In the genomic region with DNA sequence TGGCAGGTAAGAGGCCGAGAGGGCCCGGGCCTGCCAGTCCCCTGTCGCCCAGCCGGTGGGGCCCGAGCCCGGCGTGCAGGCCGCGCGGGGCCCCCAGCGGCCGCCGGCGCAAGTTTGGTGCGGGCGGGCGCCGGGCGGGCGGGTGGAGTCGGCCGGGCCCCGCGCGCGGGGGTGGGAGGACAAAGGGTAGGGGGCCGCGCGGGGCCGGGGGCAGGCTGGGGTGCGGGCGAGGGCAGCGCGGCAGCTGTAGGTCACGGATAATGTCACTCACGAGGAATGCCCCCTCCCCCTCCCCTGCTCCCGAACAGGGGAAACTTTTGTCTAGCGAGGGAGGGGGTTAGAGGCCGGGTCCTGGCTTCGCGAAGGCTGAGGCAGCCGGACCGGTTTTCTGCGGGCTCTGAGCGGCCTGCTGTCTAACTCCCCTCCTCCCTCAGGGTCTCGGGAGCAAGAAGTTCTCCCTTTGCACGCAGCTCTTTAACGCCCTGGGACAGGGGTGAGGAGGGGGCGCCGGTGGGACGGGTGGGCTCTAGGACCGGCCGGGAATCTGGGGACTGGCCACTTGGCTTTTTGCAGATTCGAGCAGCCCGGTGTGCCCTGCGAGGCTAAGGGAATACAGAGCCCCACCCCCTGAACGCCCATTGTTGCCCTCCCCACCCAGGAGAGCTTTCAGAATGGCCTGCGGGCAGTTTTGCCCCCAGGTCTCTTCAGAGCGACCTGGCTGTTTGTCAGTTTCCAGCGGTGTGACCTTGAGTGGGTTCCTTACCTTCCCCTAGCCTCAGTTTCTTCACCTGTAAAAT, we compare ENCODE assay signal across 8 cellular contexts. TPM values are rescaled to one million over a fixed set of nuclear protein-coding genes. Genes with fewer than 3 reads are reported as not detected.
DNase-seq lines count a peak whose midpoint lies in the region; ATAC-seq, FAIRE-seq and TF ChIP-seq lines count a peak whose summit lies in the region.

No MANE protein-coding gene starts in this region.

- BruUV-seq in GM12878 (replicated peaks; lab: Mats Ljungman, UMichigan), result no TSS peak

- 0 out of 2 replicates have a peak, but pooled peaks cover 7% of the 10 kb centered on the region for H4K20me1 ChIP-seq in DOHH2 (ENCODE audit: control insufficient read depth, insufficient read depth, low read depth, low read length)
- H4K20me1 ChIP-seq in GM12878 (ENCODE audit: control insufficient read depth, insufficient read depth), result no peaks in the 10 kb centered on the region

- H3K36me3 ChIP-seq in DOHH2 (ENCODE audit: control insufficient read depth, low read length), result peaks cover 10% of the 10 kb centered on the region
- H3K36me3 ChIP-seq in GM12878 (ENCODE audit: control insufficient read depth in 2 of 2, insufficient read depth in 2 of 2, low read length in 1 of 2), result 0 out of 4 replicates have a peak, but pooled peaks cover 0 to 1% of the 10 kb centered on the region in 2 experiments
- H3K36me3 ChIP-seq in iPS DF 6.9 (ENCODE audit: control insufficient read depth, insufficient read depth, low read length), result no peaks in the 10 kb centered on the region
- no peaks in the 10 kb centered on the region for H3K36me3 ChIP-seq in sigmoid colon

- POLR2A ChIA-PET in GM12878 (lab: Charles Lee), result interaction anchor here (0.6 to 1.9 kb wide), 13 partner anchors 8 to 607 kb away, joined by 3 to 11 read pairs (median 4); partner anchors contain the start of genes CD74, DCTN4 and RPS14

- no peak for FAIRE-seq in GM12878 (lab: Jason Lieb, UNC)

- no peaks in the 10 kb centered on the region for H3K27me3 ChIP-seq in DOHH2 (ENCODE audit: control insufficient read depth, low read length)
- H3K27me3 ChIP-seq in GM12878 (replicated peaks in 1 of 2; ENCODE audit: control insufficient read depth in 2 of 2, insufficient read depth in 2 of 2, low read length in 1 of 2), result no peaks in the 10 kb centered on the region
- no peaks in the 10 kb centered on the region for H3K27me3 ChIP-seq in iPS DF 6.9 (ENCODE audit: control insufficient read depth, insufficient read depth, low read length)
- no peaks in the 10 kb centered on the region for H3K27me3 ChIP-seq in sigmoid colon

- CTCF ChIA-PET in GM12878 (lab: Yijun Ruan, JAX), result interaction anchor here (0.8 to 8.4 kb wide), 11 partner anchors 9 to 88 kb away, joined by 3 to 132 read pairs (median 4); no protein-coding TSS in a partner anchor

- TF ChIP-seq CTCF in DOHH2 (IDR thresholded peaks at IDR 0.05; ENCODE audit: low read depth, low read length, poor library complexity, severe bottlenecking) (no peak), GM12878 (IDR thresholded peaks at IDR 0.05 in 2 of 3, conservative IDR thresholded peaks at IDR 0.05 in 1 of 3; ENCODE audit: control insufficient read depth in 2 of 3, extremely low read depth in 1 of 3, insufficient read depth in 1 of 3, low read depth in 3 of 3, low read length in 3 of 3) (no peak; a peak in 1 of 6 replicates), sigmoid colon (IDR thresholded peaks at IDR 0.05) (no peak)

- H3K4me1 ChIP-seq in DOHH2 (ENCODE audit: control insufficient read depth, low read length), result peaks cover 54% of the 10 kb centered on the region
- peaks cover 47% of the 10 kb centered on the region for H3K4me1 ChIP-seq in GM12878 (ENCODE audit: control insufficient read depth, insufficient read depth, low read length)
- H3K4me1 ChIP-seq in iPS DF 6.9 (ENCODE audit: control insufficient read depth, insufficient read depth, low read length), result peaks cover 10% of the 10 kb centered on the region; the same call in 1 of the 2 replicates
- H3K4me1 ChIP-seq in sigmoid colon, result peaks cover 0 to 60% (median 57%) of the 10 kb centered on the region in 4 donors

- H3K9me2 ChIP-seq in DOHH2 (replicated peaks; ENCODE audit: control insufficient read depth, low read length), result no peaks in the 10 kb centered on the region

- H3K9me3 ChIP-seq in DOHH2 (ENCODE audit: control insufficient read depth, insufficient read depth, low read length) (no peaks in the 10 kb centered on the region), GM12878 (replicated peaks; ENCODE audit: control insufficient read depth, insufficient read depth, low read length) (no peaks in the 10 kb centered on the region), iPS DF 6.9 (ENCODE audit: control insufficient read depth, insufficient read depth, low read length) (no peaks in the 10 kb centered on the region), sigmoid colon (no peaks in the 10 kb centered on the region)

- TF ChIP-seq POLR2A in GM12878 (IDR thresholded peaks at IDR 0.05; ENCODE audit: low read depth, low read length) (no peak), sigmoid colon (IDR thresholded peaks at IDR 0.05) (no peak)

- intact Hi-C loops in GM12878 (cut with micrococcal nuclease; ENCODE audit: unreplicated experiment) (loop anchor here (2.0 to 10.0 kb wide), 3 partner anchors 26 to 298 kb away; no protein-coding TSS in a partner anchor), sigmoid colon (cut with DNase I) (loop anchor here (5.0 kb wide), 1 partner anchor 56 kb away; no protein-coding TSS in a partner anchor)

- peaks cover 16% of the 10 kb centered on the region for H3F3A ChIP-seq in DOHH2 (ENCODE audit: control insufficient read depth, insufficient read depth)

- H3K4me2 ChIP-seq in DOHH2 (ENCODE audit: low read length) (peak overlapping the region; percentile 80), GM12878 (ENCODE audit: control insufficient read depth, insufficient read depth) (peak overlapping the region; percentile 91)

- 2% methylated on average over 30 of the region's 60 CpGs for WGBS in GM12878 (ENCODE audit: insufficient coverage, insufficient replicate concordance, low lambda C conversion rate, missing lambda C conversion rate)
- no CpG with 5 or more reads among the region's 60 CpGs for WGBS in iPS DF 6.9 (ENCODE audit: insufficient coverage, insufficient read length)
- WGBS in sigmoid colon, 2 donors, result 1 to 2% methylated on average over 60 of the region's 60 CpGs

- in situ Hi-C loops in GM12878 (cut with MboI), result no loop called here

- H3K4me3 ChIP-seq in DOHH2 (ENCODE audit: low read length) (peak overlapping the region; percentile 81), GM12878 (peak overlapping the region; percentile 88), iPS DF 6.9 (ENCODE audit: low read length) (peak overlapping the region; percentile 71), sigmoid colon (peak overlapping the region; percentile 91 to 100 (median 98))

- H3K27ac ChIP-seq in DOHH2 (ENCODE audit: low read depth, low read length) (peak overlapping the region; percentile 34), GM12878 (ENCODE audit: control insufficient read depth, insufficient read depth) (peak overlapping the region; percentile 72), iPS DF 6.9 (ENCODE audit: low read length) (no peak overlapping the region), sigmoid colon (peak overlapping the region; percentile 95 to 98 (median 96))

- peak overlapping the region; percentile 80 for H3K9ac ChIP-seq in GM12878 (ENCODE audit: control insufficient read depth, insufficient read depth, low read length)

- DNase-seq in T-helper 1 cell (peak in 3 of 5 donors; percentile 14 to 35 (median 27)), GM12878 (ENCODE audit: low read depth, low spot score) (no peak), iPS DF 6.9 (ENCODE audit: low read depth, low spot score) (no peak), sigmoid colon (no peak), inferior parietal cortex (ENCODE audit: extremely low spot score) (no peak), NCI-H187 treated with DMSO at 0.1 percent for 48 hours (lab: John Stamatoyannopoulos, UW) (no peak)

- TF ChIP-seq EP300 in GM12878 (IDR thresholded peaks at IDR 0.05; ENCODE audit: borderline replicate concordance in 1 of 2, control insufficient read depth in 1 of 2, low read depth in 2 of 2, low read length in 2 of 2) (no peak), sigmoid colon (IDR thresholded peaks at IDR 0.05) (no peak)

- peaks cover 49% of the 10 kb centered on the region for H3K79me2 ChIP-seq in DOHH2 (ENCODE audit: control insufficient read depth, low read length)
- H3K79me2 ChIP-seq in GM12878 (ENCODE audit: control insufficient read depth, insufficient read depth, low read length), result peaks cover 58% of the 10 kb centered on the region

- no peak for TF ChIP-seq RAD21 in GM12878 (IDR thresholded peaks at IDR 0.05; ENCODE audit: insufficient read depth, low read depth, low read length)

- SMC1A ChIA-PET in GM12878 (lab: Charles Lee; ENCODE audit: uncharacterized antibody, unreplicated experiment), result interaction anchor here (0.6 to 6.5 kb wide), 8 partner anchors 8 to 684 kb away, joined by 3 to 65 read pairs (median 6); partner anchors contain the start of gene RPS14

- H2AFZ ChIP-seq in GM12878 (ENCODE audit: control insufficient read depth, low read depth, low read length), result peak overlapping the region; percentile 68

- RAD21 ChIA-PET in GM12878 (lab: Charles Lee; ENCODE audit: unreplicated experiment), result interaction anchor here (0.5 to 10.2 kb wide), 11 partner anchors 11 to 360 kb away, joined by 3 to 143 read pairs (median 3); partner anchors contain the start of gene IRGM

- ATAC-seq in HG03432 (IDR thresholded peaks at IDR 0.05; ENCODE audit: unreplicated experiment) (peak; percentile 29), GM12878 (peak; percentile 35)

RNA-seq across cellular contexts. Expression of gene NDST1, which starts 21.3 kb away (rescaled TPM):
- 78.0 and 78.6 TPM in 2 replicates for total RNA-seq in GM12878 (2013; cell fraction: nucleolus; rRNA removed)
- total RNA-seq in GM12878 (2014; rRNA removed) (15.4 and 16.7 TPM in 2 replicates), GM12878 (2014; rRNA removed; fragmentation: Illumina TruSeq; extraction: Trizol) (8.4 and 10.1 TPM in 2 replicates), GM12878 (2021) (47.9 and 53.5 TPM in 2 replicates), sigmoid colon (10 to 100 TPM; 26.5 to 74.8 (median 43.7) TPM)
- 9.4 TPM for polyA plus RNA-seq in GM12878 (2011; ENCODE audit: low read depth)
- polyA plus RNA-seq in GM12878 (2011; rRNA removed) (8.1 and 15.0 TPM in 2 replicates), GM12878 (2014; fragmentation: Illumina TruSeq; extraction: Trizol) (12.3 and 17.3 TPM in 2 replicates), GM12878 (2014; fragmentation: Nextera tagmentation; extraction: Ambion mirVana) (under 1 TPM; 0.20 to 0.31 TPM), GM12878 (2014; rRNA removed) (17.6 and 32.3 TPM in 2 replicates), GM12878 (2016; fragmentation: Nextera tagmentation; extraction: Ambion mirVana) (10 to 100 TPM in 1 of 2 experiments, 1 to 10 TPM in 1; 5.3 to 10.9 TPM), sigmoid colon (10 to 100 TPM in 2 of 3 donors, 1 to 10 TPM in 1; 5.4 to 39.4 (median 13.9) TPM)
- polyA plus RNA-seq in GM12878 (2011; cell fraction: cytosol; rRNA removed), result 17.8 and 19.2 TPM in 2 replicates
- polyA plus RNA-seq in GM12878 (2011; cell fraction: nucleus; rRNA removed), result 38.6 and 41.7 TPM in 2 replicates
- polyA plus RNA-seq in GM12878 (2012), result 11.6 and 11.8 TPM in 2 replicates
- polyA minus RNA-seq in GM12878 (2011; rRNA and poly(A)+ RNA removed), result 28.4 and 33.3 TPM in 2 replicates
- 11.8 and 12.6 TPM in 2 replicates for polyA minus RNA-seq in GM12878 (2011; cell fraction: cytosol; rRNA and poly(A)+ RNA removed)
- 15.1 and 27.3 TPM in 2 replicates for polyA minus RNA-seq in GM12878 (2011; cell fraction: nucleus; rRNA and poly(A)+ RNA removed)

RNA-seq across cellular contexts. Expression of gene RPS14, which starts 37.1 kb away (rescaled TPM):
- 281 and 294 TPM in 2 replicates for total RNA-seq in GM12878 (2013; cell fraction: nucleolus; rRNA removed)
- 3,103 and 3,139 TPM in 2 replicates for total RNA-seq in GM12878 (2014; rRNA removed)
- total RNA-seq in GM12878 (2014; rRNA removed; fragmentation: Illumina TruSeq; extraction: Trizol), result 2,472 and 2,596 TPM in 2 replicates
- total RNA-seq in GM12878 (2021), result 3,369 and 3,514 TPM in 2 replicates
- polyA plus RNA-seq in GM12878 (2011; ENCODE audit: low read depth), result 9,466 TPM
- 3,820 and 3,850 TPM in 2 replicates for polyA plus RNA-seq in GM12878 (2011; rRNA removed)
- polyA plus RNA-seq in GM12878 (2011; cell fraction: cytosol; rRNA removed), result 6,340 and 8,149 TPM in 2 replicates
- 1,312 and 1,697 TPM in 2 replicates for polyA plus RNA-seq in GM12878 (2011; cell fraction: nucleus; rRNA removed)
- 4,574 and 5,154 TPM in 2 replicates for polyA plus RNA-seq in GM12878 (2012)
- 3,219 and 4,047 TPM in 2 replicates for polyA plus RNA-seq in GM12878 (2014; fragmentation: Illumina TruSeq; extraction: Trizol)
- 1,000 to 10,000 TPM; 2,295 to 2,356 TPM for polyA plus RNA-seq in GM12878 (2014; fragmentation: Nextera tagmentation; extraction: Ambion mirVana)
- 3,649 and 3,781 TPM in 2 replicates for polyA plus RNA-seq in GM12878 (2014; rRNA removed)
- polyA plus RNA-seq in GM12878 (2016; fragmentation: Nextera tagmentation; extraction: Ambion mirVana), result 1,000 to 10,000 TPM; 2,318 to 2,319 TPM
- polyA minus RNA-seq in GM12878 (2011; rRNA and poly(A)+ RNA removed), result 1,451 and 1,695 TPM in 2 replicates
- polyA minus RNA-seq in GM12878 (2011; cell fraction: cytosol; rRNA and poly(A)+ RNA removed), result 359 and 410 TPM in 2 replicates
- 135 and 152 TPM in 2 replicates for polyA minus RNA-seq in GM12878 (2011; cell fraction: nucleus; rRNA and poly(A)+ RNA removed)
- 1,000 to 10,000 TPM; 3,111 to 5,491 (median 5,342) TPM for total RNA-seq in sigmoid colon
- polyA plus RNA-seq in sigmoid colon, result 1,000 to 10,000 TPM; 3,769 to 7,878 (median 4,593) TPM

Comparison
In these comparisons a context has a peak if more than half of its experiments do, and no peak if none do; other contexts are left out.
1. DNase-seq: peak in T-helper 1 cell (3 of 5); none in GM12878 (single experiment), iPS DF 6.9 (single experiment), sigmoid colon (single experiment), inferior parietal cortex (single experiment) and NCI-H187 treated with DMSO at 0.1 percent for 48 hours (single experiment).
2. Peak in every context shown above with its lines, with median percentiles within 50 percentile points of each other: H3K4me3 ChIP-seq.